Comparison of ENCODE assay signal across 24 cellular contexts in the genomic region with DNA sequence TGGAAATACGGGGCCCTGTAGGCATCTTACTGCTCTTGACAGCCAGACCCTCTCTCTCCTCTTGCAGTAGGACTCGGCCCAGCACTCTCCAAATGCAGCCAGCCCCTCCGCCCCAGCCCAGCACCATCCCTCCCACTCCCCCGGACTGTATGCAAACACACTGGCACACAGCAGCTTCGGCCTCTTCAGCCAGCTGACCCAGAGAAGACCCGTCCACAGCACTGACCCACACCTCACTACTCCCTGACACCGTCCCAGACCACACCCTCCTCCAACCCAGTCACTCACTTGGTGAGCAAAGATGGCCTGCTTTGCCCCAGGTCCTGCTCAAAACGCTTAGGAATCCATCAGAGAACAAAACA.
DNase-seq lines count a peak whose midpoint lies in the region; ATAC-seq and TF ChIP-seq lines count a peak whose summit lies in the region.
"Had no signal": no experiment of that assay in that cellular context is flagged by ENCODE, and none has a peak within 500 bp of the region (broad histone marks: within the 10 kb centered on the region; RNA-seq: fewer than 3 reads in every experiment).

No MANE protein-coding gene starts in this region.

- peak overlapping the region; percentile 9 for H3K56ac ChIP-seq in mesendoderm (ENCODE audit: low read length)

- H4K8ac ChIP-seq in mesendoderm (ENCODE audit: low read depth, low read length) (no peak overlapping the region), neuronal stem cell (ENCODE audit: low read depth, low read length) (no peak overlapping the region)

- peaks cover 2% of the 10 kb centered on the region for H3K4me1 ChIP-seq in mesendoderm (ENCODE audit: control insufficient read depth, low read depth, low read length)
- no peaks in the 10 kb centered on the region for H3K4me1 ChIP-seq in neuronal stem cell (ENCODE audit: control insufficient read depth in 2 of 2, insufficient read depth in 1 of 2, low read depth in 1 of 2, low read length in 2 of 2)
- H3K4me1 ChIP-seq in aorta (ENCODE audit: control insufficient read depth in 1 of 2, insufficient read depth in 2 of 2, low read length in 2 of 2), result no peaks in the 10 kb centered on the region
- no peaks in the 10 kb centered on the region for H3K4me1 ChIP-seq in thyroid gland
- H3K4me1 ChIP-seq: A549 had no signal

- no peak overlapping the region for H2BK120ac ChIP-seq in mesendoderm (ENCODE audit: low read depth, low read length)
- no peak overlapping the region for H2BK120ac ChIP-seq in neuronal stem cell (ENCODE audit: low read depth, low read length)

- H3K27me3 Mint-ChIP-seq in T-helper 17 cell, result peaks cover 31% of the 10 kb centered on the region

- no peak overlapping the region for H3K23ac ChIP-seq in mesendoderm (ENCODE audit: low read length)
- H3K23ac ChIP-seq in neuronal stem cell (ENCODE audit: low read depth, low read length, poor library complexity), result no peak overlapping the region

- no peak overlapping the region for H3K4ac ChIP-seq in mesendoderm (ENCODE audit: low read depth, low read length)
- H3K4ac ChIP-seq in neuronal stem cell (ENCODE audit: low read length), result no peak overlapping the region

- intact Hi-C loops in aorta (cut with DNase I) (no loop called here), thyroid gland (cut with DNase I) (no loop called here)

- H3K27ac ChIP-seq in coronary artery, result no peak overlapping the region
- no peak overlapping the region for H3K27ac ChIP-seq in mesendoderm (ENCODE audit: low read depth, low read length)
- H3K27ac ChIP-seq in neuronal stem cell (replicated peaks; ENCODE audit: low read length), result no peak overlapping the region
- H3K27ac ChIP-seq in aorta (ENCODE audit: low read depth in 1 of 2, low read length in 2 of 2), result no peak overlapping the region
- no peak overlapping the region for H3K27ac ChIP-seq in thyroid gland
- H3K27ac ChIP-seq: A549; BLaER1 treated with 17β-estradiol and CSF1 and Interleukin-3, amounts not matched to agents 10 nM and 100 nM had no signal

- no peak overlapping the region for H2AK5ac ChIP-seq in mesendoderm (ENCODE audit: low read length)
- peak overlapping the region; percentile 76 for H2AK5ac ChIP-seq in neuronal stem cell (ENCODE audit: low read depth, low read length)

- no CpG with 5 or more reads among the region's 8 CpGs for WGBS in mesendoderm (ENCODE audit: extremely low coverage, insufficient coverage, low lambda C conversion rate)
- WGBS in neuronal stem cell (ENCODE audit: extremely low coverage in 2 of 2, insufficient read length in 2 of 2, insufficient replicate concordance in 1 of 2), 2 donors, result no CpG with 5 or more reads among the region's 8 CpGs
- WGBS in aorta, 2 donors, result 46 to 53% methylated on average over 8 of the region's 8 CpGs
- 52 to 62% methylated on average over 8 of the region's 8 CpGs for WGBS in thyroid gland, 2 donors

- H2BK15ac ChIP-seq in mesendoderm (replicated peaks; ENCODE audit: low read depth) (no peak overlapping the region), neuronal stem cell (ENCODE audit: low read length) (no peak overlapping the region)

- peaks cover 7% of the 10 kb centered on the region for H3K36me3 Mint-ChIP-seq in T-helper 17 cell (ENCODE audit: low read depth)

- ATAC-seq in aorta (ENCODE audit: low FRiP score) (peak; percentile 29), T-helper 17 cell (no peak), GM21576 (IDR thresholded peaks at IDR 0.05; ENCODE audit: unreplicated experiment) (no peak)
- ATAC-seq: A549, PC-3 had no signal

- H3K36me3 ChIP-seq in mesendoderm (ENCODE audit: control insufficient read depth, insufficient read depth, low read length) (no peaks in the 10 kb centered on the region), neuronal stem cell (replicated peaks in 1 of 2; ENCODE audit: control insufficient read depth in 2 of 2, insufficient read depth in 2 of 2, low read length in 2 of 2) (no peaks in the 10 kb centered on the region), aorta (ENCODE audit: control insufficient read depth in 1 of 2, insufficient read depth in 2 of 2, low read length in 1 of 2) (no peaks in the 10 kb centered on the region), thyroid gland (no peaks in the 10 kb centered on the region)
- H3K36me3 ChIP-seq: BLaER1 treated with 17β-estradiol and CSF1 and Interleukin-3, amounts not matched to agents 10 nM and 100 nM had no signal

- TF ChIP-seq CTCF in coronary artery (IDR thresholded peaks at IDR 0.05) (no peak), thyroid gland (IDR thresholded peaks at IDR 0.05) (no peak)

- H2BK5ac ChIP-seq in mesendoderm (ENCODE audit: low read length) (no peak overlapping the region), neuronal stem cell (ENCODE audit: low read length) (no peak overlapping the region)

- H3K4me2 ChIP-seq in mesendoderm (ENCODE audit: low read length), result no peak overlapping the region
- H3K4me2 ChIP-seq in neuronal stem cell (ENCODE audit: insufficient read depth, low read length, poor library complexity, severe bottlenecking), result no peak overlapping the region
- H3K4me2 ChIP-seq: A549; BLaER1 treated with 17β-estradiol and CSF1 and Interleukin-3, amounts not matched to agents 10 nM and 100 nM had no signal

- no peak for TF ChIP-seq POLR2A in thyroid gland (IDR thresholded peaks at IDR 0.05)

- no peak overlapping the region for H4K5ac ChIP-seq in mesendoderm (ENCODE audit: low read length)

- H3K9me3 ChIP-seq in neuronal stem cell (replicated peaks in 1 of 2; ENCODE audit: control insufficient read depth in 2 of 2, insufficient read depth in 1 of 2, low read depth in 1 of 2, low read length in 2 of 2), result no peaks in the 10 kb centered on the region
- no peaks in the 10 kb centered on the region for H3K9me3 ChIP-seq in aorta (ENCODE audit: control insufficient read depth, low read length)
- no peaks in the 10 kb centered on the region for H3K9me3 ChIP-seq in T-helper 17 cell (ENCODE audit: control insufficient read depth, low read length, poor library complexity, severe bottlenecking)
- H3K9me3 ChIP-seq in thyroid gland, result no peaks in the 10 kb centered on the region
- H3K9me3 ChIP-seq: A549; BLaER1 treated with 17β-estradiol and CSF1 and Interleukin-3, amounts not matched to agents 10 nM and 100 nM had no signal

- H3K9ac ChIP-seq in mesendoderm (ENCODE audit: low read length) (no peak overlapping the region), neuronal stem cell (ENCODE audit: low read depth, low read length, poor library complexity) (no peak overlapping the region)
- H3K9ac ChIP-seq: BLaER1 treated with 17β-estradiol and CSF1 and Interleukin-3, amounts not matched to agents 10 nM and 100 nM had no signal

- H3K14ac ChIP-seq in neuronal stem cell (ENCODE audit: low read length), result peak overlapping the region; percentile 79

- no peaks in the 10 kb centered on the region for H3K79me2 ChIP-seq in mesendoderm (ENCODE audit: control insufficient read depth, insufficient read depth, low read length)

- H3K27me3 ChIP-seq in mesendoderm (ENCODE audit: insufficient read depth, low read length, poor library complexity), result no peaks in the 10 kb centered on the region
- H3K27me3 ChIP-seq in neuronal stem cell (ENCODE audit: control insufficient read depth in 3 of 3, insufficient read depth in 3 of 3, low read depth in 1 of 3, low read length in 3 of 3), result peaks cover 0 to 33% (median 0%) of the 10 kb centered on the region in 3 experiments
- H3K27me3 ChIP-seq in aorta (ENCODE audit: control insufficient read depth in 1 of 2, insufficient read depth in 2 of 2, low read length in 1 of 2), result no peaks in the 10 kb centered on the region
- no peaks in the 10 kb centered on the region for H3K27me3 ChIP-seq in thyroid gland
- H3K27me3 ChIP-seq: BLaER1 treated with 17β-estradiol and CSF1 and Interleukin-3, amounts not matched to agents 10 nM and 100 nM had no signal

- no peaks in the 10 kb centered on the region for H3K4me1 Mint-ChIP-seq in T-helper 17 cell

- no peak overlapping the region for H3K4me3 ChIP-seq in coronary artery
- H3K4me3 ChIP-seq in mesendoderm (ENCODE audit: low read length), result no peak overlapping the region
- H3K4me3 ChIP-seq in neuronal stem cell (ENCODE audit: low read length in 2 of 2), result peak overlapping the region in 1 of 2 donors; percentile 37
- no peak overlapping the region for H3K4me3 ChIP-seq in aorta (ENCODE audit: low read length in 2 of 2)
- H3K4me3 ChIP-seq in thyroid gland (replicated peaks in 1 of 3), result no peak overlapping the region
- H3K4me3 ChIP-seq: A549; BLaER1 treated with 17β-estradiol and CSF1 and Interleukin-3, amounts not matched to agents 10 nM and 100 nM had no signal

- H3K18ac ChIP-seq in mesendoderm (ENCODE audit: low read length), result no peak overlapping the region
- H3K18ac ChIP-seq in neuronal stem cell (ENCODE audit: low read length), result peak overlapping the region; percentile 60

- H2BK12ac ChIP-seq in neuronal stem cell (ENCODE audit: low read length), result no peak overlapping the region

- H3K79me1 ChIP-seq in mesendoderm (ENCODE audit: low read length), result no peaks in the 10 kb centered on the region
- H3K79me1 ChIP-seq in neuronal stem cell (ENCODE audit: low read depth, low read length), result no peaks in the 10 kb centered on the region

- peak; percentile 41 for DNase-seq in coronary artery (ENCODE audit: low spot score)
- DNase-seq in mesendoderm, result no peak
- DNase-seq in neuronal stem cell (ENCODE audit: low spot score), result no peak
- peak in 1 of 2 donors; percentile 38 for DNase-seq in aorta
- no peak for DNase-seq in T-helper 17 cell
- DNase-seq in thyroid gland, result no peak
- DNase-seq: AML-193; CD4-positive, alpha-beta T cell; GOT3; HCEC 1CT; IMR-90; KG1; MM.1S; NCI-H1417; NCI-H1694; NCI-H2029 treated with DMSO at 0.1 percent for 48 hours; NCI-H446 treated with DMSO at 0.1 percent for 48 hours; NCI-H526; NCI-H82; NK-92 treated with Interleukin-12 subunit alpha and Interleukin-12 subunit beta, amount 100 ng/mL, for 24 hours; PC-3 had no signal

- no peak overlapping the region for H2AFZ ChIP-seq in neuronal stem cell (ENCODE audit: low read length)

- no peak overlapping the region for H4K91ac ChIP-seq in neuronal stem cell (ENCODE audit: low read depth, low read length, poor library complexity)

- H3K27ac Mint-ChIP-seq in T-helper 17 cell, result no peak overlapping the region
- H3K27ac Mint-ChIP-seq: CD4-positive, alpha-beta T cell had no signal

- H3K4me3 Mint-ChIP-seq in T-helper 17 cell, result no peak overlapping the region
- H3K4me3 Mint-ChIP-seq: CD4-positive, alpha-beta T cell had no signal
